ENCODE assay signal across 19 cellular contexts in genomic region chr5:87405472-87406155, GRCh38. TPM values are rescaled to one million over a fixed set of nuclear protein-coding genes. Genes with fewer than 3 reads are reported as not detected.
DNase-seq lines count a peak whose midpoint lies in the region; ATAC-seq, FAIRE-seq and TF ChIP-seq lines count a peak whose summit lies in the region.
"Had no signal": no experiment of that assay in that cellular context is flagged by ENCODE, and none has a peak within 500 bp of the region (broad histone marks: within the 10 kb centered on the region; RNA-seq: fewer than 3 reads in every experiment).

No MANE protein-coding gene starts in this region.

- H3K4me3 ChIP-seq in K562 (no peak overlapping the region), tibial artery (no peak overlapping the region)

- H3K36me3 ChIP-seq in K562 (ENCODE audit: control insufficient read depth, insufficient read depth, low read length) (peaks cover 100% of the 10 kb centered on the region), tibial artery (peaks cover 67 to 75% (median 71%) of the 10 kb centered on the region in 3 donors)

- WGBS in K562 (ENCODE audit: insufficient coverage, low coverage, missing lambda C conversion rate), result 92% methylated on average over 2 of the region's 2 CpGs

- no peaks in the 10 kb centered on the region for H3K27me3 Mint-ChIP-seq in T-helper 2 cell treated with Interferon-gamma antibody and Interleukin-4, amounts not matched to agents 5 μg/mL and 100 μg/mL, for 36 hours (ENCODE audit: low read depth)
- no peaks in the 10 kb centered on the region for H3K27me3 Mint-ChIP-seq in naive thymus-derived CD8-positive, alpha-beta T cell

- no peak overlapping the region for H2AFZ ChIP-seq in K562 (ENCODE audit: low read depth, low read length)

- H3K9me3 Mint-ChIP-seq in T-helper 2 cell treated with Interferon-gamma antibody and Interleukin-4, amounts not matched to agents 5 μg/mL and 100 μg/mL, for 36 hours, result no peaks in the 10 kb centered on the region
- H3K9me3 Mint-ChIP-seq in naive thymus-derived CD8-positive, alpha-beta T cell, result no peaks in the 10 kb centered on the region

- intact Hi-C loops in K562 (cut with micrococcal nuclease), result no loop called here
- intact Hi-C loops in tibial artery (cut with DNase I; ENCODE audit: low total_unique reads), result no loop called here

- peaks cover 66% of the 10 kb centered on the region for H3K36me3 Mint-ChIP-seq in T-helper 2 cell treated with Interferon-gamma antibody and Interleukin-4, amounts not matched to agents 5 μg/mL and 100 μg/mL, for 36 hours (ENCODE audit: low read depth)
- H3K36me3 Mint-ChIP-seq in naive thymus-derived CD8-positive, alpha-beta T cell, result peaks cover 10 to 88% (median 26%) of the 10 kb centered on the region in 3 donors

- H3K27ac ChIP-seq in K562 (ENCODE audit: extremely low read depth, low read depth, low read length), result no peak overlapping the region
- no peak overlapping the region for H3K27ac ChIP-seq in tibial artery
- H3K27ac ChIP-seq: HL-60, KMS-11 had no signal

- CTCF ChIA-PET in K562 (lab: Yijun Ruan, JAX; ENCODE audit: low intra/inter-chr PET ratio), result no interaction called here

- no peak for TF ChIP-seq RAD21 in K562 (CRISPR knock-in tag; conservative IDR thresholded peaks at IDR 0.05 in 1 of 2, IDR thresholded peaks at IDR 0.05 in 1 of 2)

- BruUV-seq in K562 (replicated peaks; lab: Mats Ljungman, UMichigan), result no TSS peak

- peaks cover 0 to 13% of the 10 kb centered on the region in 2 experiments; a peak in 2 of 5 replicates for H3K4me1 ChIP-seq in K562 (replicated peaks in 1 of 2; ENCODE audit: control insufficient read depth in 2 of 2, insufficient read depth in 2 of 2, low read length in 2 of 2)
- peaks cover 0 to 19% (median 6%) of the 10 kb centered on the region in 4 donors for H3K4me1 ChIP-seq in tibial artery

- no peak overlapping the region for H3K4me2 ChIP-seq in K562 (ENCODE audit: insufficient read depth, low read length)
- H3K4me2 ChIP-seq: KMS-11 had no signal

- ATAC-seq in HG02870 (IDR thresholded peaks at IDR 0.05; ENCODE audit: unreplicated experiment) (peak; percentile 63), K562 (peak; percentile 25; the same call in 1 of the 3 replicates)
- no peak for ATAC-seq in naive thymus-derived CD8-positive, alpha-beta T cell
- ATAC-seq: Right ventricle myocardium inferior had no signal

- H3K27me3 ChIP-seq in K562 (ENCODE audit: control insufficient read depth in 2 of 2, insufficient read depth in 2 of 2, low read length in 2 of 2), result no peaks in the 10 kb centered on the region
- H3K27me3 ChIP-seq in tibial artery, result no peaks in the 10 kb centered on the region

- no peak overlapping the region for H3K9ac ChIP-seq in K562 (ENCODE audit: insufficient read depth in 1 of 2, low read depth in 2 of 2, low read length in 2 of 2)
- H3K9ac ChIP-seq: KMS-11 had no signal

- peaks cover 68% of the 10 kb centered on the region for H3K79me2 ChIP-seq in K562 (ENCODE audit: control insufficient read depth, insufficient read depth, low read length)

- no peak for TF ChIP-seq POLR2A in K562 (conservative IDR thresholded peaks at IDR 0.05)

- H3K9me3 ChIP-seq in K562 (replicated peaks; ENCODE audit: control insufficient read depth, insufficient read depth, low read depth, low read length) (no peaks in the 10 kb centered on the region), tibial artery (no peaks in the 10 kb centered on the region)

- no peak for TF ChIP-seq EP300 in K562 (IDR thresholded peaks at IDR 0.05; ENCODE audit: low read length)

- no peak for TF ChIP-seq CTCF in K562 (IDR thresholded peaks at IDR 0.05 in 2 of 3, conservative IDR thresholded peaks at IDR 0.05 in 1 of 3; ENCODE audit: insufficient read depth in 2 of 3, low read depth in 1 of 3, low read length in 3 of 3)
- TF ChIP-seq CTCF in tibial artery (IDR thresholded peaks at IDR 0.05), result no peak

- POLR2A ChIA-PET in K562 (lab: Yijun Ruan, JAX), result interaction anchor here (1.4 kb wide), 1 partner anchor 9 kb away, joined by 8 read pairs; no protein-coding TSS in a partner anchor
- POLR2A ChIA-PET in naive thymus-derived CD8-positive, alpha-beta T cell (lab: Charles Lee), result no interaction called here

- H4K20me1 ChIP-seq in K562 (replicated peaks; ENCODE audit: control insufficient read depth, insufficient read depth, low read length), result no peaks in the 10 kb centered on the region

- in situ Hi-C loops in K562 (cut with MboI), result no loop called here

- no peak for FAIRE-seq in K562 (lab: Jason Lieb, UNC)
- FAIRE-seq: kidney had no signal

- peak overlapping the region; percentile 20 for H3K27ac Mint-ChIP-seq in T-helper 2 cell treated with Interferon-gamma antibody and Interleukin-4, amounts not matched to agents 5 μg/mL and 100 μg/mL, for 36 hours
- peak overlapping the region; percentile 17 to 88 (median 72) for H3K27ac Mint-ChIP-seq in naive thymus-derived CD8-positive, alpha-beta T cell

- no peaks in the 10 kb centered on the region for H3K9me1 ChIP-seq in K562 (ENCODE audit: control insufficient read depth, insufficient read depth, low read length)

- DNase-seq in T-helper 2 cell treated with Interferon-gamma antibody and Interleukin-4, amounts not matched to agents 5 μg/mL and 100 μg/mL, for 36 hours (ENCODE audit: low spot score), result no peak
- DNase-seq in T-helper 2 cell, result no peak
- DNase-seq in K562 (ENCODE audit: extremely low read depth in 1 of 4, low spot score in 3 of 4), result no peak
- peak in 1 of 10 donors; percentile 0 for DNase-seq in naive thymus-derived CD8-positive, alpha-beta T cell
- no peak for DNase-seq in GF-D8 (lab: John Stamatoyannopoulos, UW)
- no peak for DNase-seq in NCI-H510A treated with DMSO at 0.1 percent for 48 hours (lab: John Stamatoyannopoulos, UW)
- DNase-seq in tibial artery, result no peak
- DNase-seq: 8988T; activated CD8-positive, alpha-beta memory T cell treated with anti-CD3 and anti-CD28 coated beads for 24 hours; EL; kidney; NCI-H1417; NK-92 treated with Interleukin-12 subunit alpha and Interleukin-12 subunit beta, amount 100 ng/mL, for 24 hours; posterior cingulate gyrus; substantia nigra had no signal

- H3K4me1 Mint-ChIP-seq in T-helper 2 cell treated with Interferon-gamma antibody and Interleukin-4, amounts not matched to agents 5 μg/mL and 100 μg/mL, for 36 hours (ENCODE audit: low read depth), result peaks cover 21% of the 10 kb centered on the region
- H3K4me1 Mint-ChIP-seq in naive thymus-derived CD8-positive, alpha-beta T cell, result peaks cover 37 to 63% (median 51%) of the 10 kb centered on the region in 4 donors

- no peak overlapping the region for H3K4me3 Mint-ChIP-seq in T-helper 2 cell treated with Interferon-gamma antibody and Interleukin-4, amounts not matched to agents 5 μg/mL and 100 μg/mL, for 36 hours
- H3K4me3 Mint-ChIP-seq in naive thymus-derived CD8-positive, alpha-beta T cell, result peak overlapping the region in 2 of 10 donors; percentile 20 to 34

TF ChIP-seq in K562, 482 proteins besides CTCF, POLR2A, EP300 and RAD21 (continues in another document):
- TF ChIP-seq JUNB (CRISPR knock-in tag; conservative IDR thresholded peaks at IDR 0.05) (no peak), SREBF2 (CRISPR knock-in tag; IDR thresholded peaks at IDR 0.05) (no peak), STAT5B (CRISPR knock-in tag; IDR thresholded peaks at IDR 0.05) (no peak), ZNF41 (CRISPR knock-in tag; conservative IDR thresholded peaks at IDR 0.05) (no peak), SLC30A9 (CRISPR knock-in tag; IDR thresholded peaks at IDR 0.05) (no peak)
- TF ChIP-seq, protein P1, sequence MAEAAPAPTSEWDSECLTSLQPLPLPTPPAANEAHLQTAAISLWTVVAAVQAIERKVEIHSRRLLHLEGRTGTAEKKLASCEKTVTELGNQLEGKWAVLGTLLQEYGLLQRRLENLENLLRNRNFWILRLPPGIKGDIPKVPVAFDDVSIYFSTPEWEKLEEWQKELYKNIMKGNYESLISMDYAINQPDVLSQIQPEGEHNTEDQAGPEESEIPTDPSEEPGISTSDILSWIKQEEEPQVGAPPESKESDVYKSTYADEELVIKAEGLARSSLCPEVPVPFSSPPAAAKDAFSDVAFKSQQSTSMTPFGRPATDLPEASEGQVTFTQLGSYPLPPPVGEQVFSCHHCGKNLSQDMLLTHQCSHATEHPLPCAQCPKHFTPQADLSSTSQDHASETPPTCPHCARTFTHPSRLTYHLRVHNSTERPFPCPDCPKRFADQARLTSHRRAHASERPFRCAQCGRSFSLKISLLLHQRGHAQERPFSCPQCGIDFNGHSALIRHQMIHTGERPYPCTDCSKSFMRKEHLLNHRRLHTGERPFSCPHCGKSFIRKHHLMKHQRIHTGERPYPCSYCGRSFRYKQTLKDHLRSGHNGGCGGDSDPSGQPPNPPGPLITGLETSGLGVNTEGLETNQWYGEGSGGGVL (CRISPR knock-in tag; IDR thresholded peaks at IDR 0.05), result no peak

RNA-seq across cellular contexts. Expression of gene CCNH, which starts 7.1 kb away (rescaled TPM):
- total RNA-seq in K562 (2011; cell fraction: chromatin; rRNA removed; ENCODE audit: low replicate concordance), result 224 and 453 TPM in 2 replicates
- total RNA-seq in K562 (2011; cell fraction: nucleolus; rRNA removed), result 120 and 138 TPM in 2 replicates
- total RNA-seq in K562 (2011; cell fraction: nucleoplasm; rRNA removed), result 208 and 348 TPM in 2 replicates
- total RNA-seq in K562 (2014; rRNA removed) (139 and 144 TPM in 2 replicates), K562 (2014; rRNA removed; fragmentation: Illumina TruSeq; extraction: Trizol) (182 and 209 TPM in 2 replicates), K562 (2015; rRNA removed; fragmentation: Illumina TruSeq; extraction: Trizol) (173 and 174 TPM in 2 replicates), K562 (2021) (100 and 102 TPM in 2 replicates)
- polyA plus RNA-seq in K562 (2011; rRNA removed) (115 and 145 TPM in 2 replicates), K562 (2014; fragmentation: Illumina TruSeq; extraction: Trizol) (126 and 150 TPM in 2 replicates), K562 (2014; fragmentation: Nextera tagmentation; extraction: Ambion mirVana) (100 to 1,000 TPM; 208 to 213 TPM), K562 (2014; rRNA removed) (131 and 138 TPM in 2 replicates)
- 45.2 and 86.6 TPM in 2 replicates for polyA plus RNA-seq in K562 (2011; cell fraction: cytosol; rRNA removed)
- polyA plus RNA-seq in K562 (2011; cell fraction: nucleus; rRNA removed), result 117 and 120 TPM in 2 replicates
- polyA plus RNA-seq in K562 (2012), result 64.4 and 97.1 TPM in 2 replicates
- polyA minus RNA-seq in K562 (2011; rRNA and poly(A)+ RNA removed), result 325 and 352 TPM in 2 replicates
- polyA minus RNA-seq in K562 (2011; cell fraction: cytosol; rRNA and poly(A)+ RNA removed), result 40.2 and 55.4 TPM in 2 replicates
- 405 and 656 TPM in 2 replicates for polyA minus RNA-seq in K562 (2011; cell fraction: nucleus; rRNA and poly(A)+ RNA removed)
- 10 to 100 TPM; 86.9 TPM for total RNA-seq in naive thymus-derived CD8-positive, alpha-beta T cell
- polyA plus RNA-seq in naive thymus-derived CD8-positive, alpha-beta T cell, result 10 to 100 TPM; 50.2 to 58.1 (median 57.3) TPM

Comparison
In these comparisons a context has a peak if more than half of its experiments do, and no peak if none do; other contexts are left out.
1. ATAC-seq: peak in HG02870 (single experiment) and K562 (single experiment); none in naive thymus-derived CD8-positive, alpha-beta T cell (0 of 2).